In genomic region chr2:39743170-39743851, GRCh38 we compare ENCODE assay signal across 15 cellular contexts. TPM values are rescaled to one million over a fixed set of nuclear protein-coding genes. Genes with fewer than 3 reads are reported as not detected.
DNase-seq lines count a peak whose midpoint lies in the region; ATAC-seq and TF ChIP-seq lines count a peak whose summit lies in the region.
"Had no signal": no experiment of that assay in that cellular context is flagged by ENCODE, and none has a peak within 500 bp of the region (broad histone marks: within the 10 kb centered on the region; RNA-seq: fewer than 3 reads in every experiment).

No MANE protein-coding gene starts in this region.

- H3K27me3 ChIP-seq in fibroblast of lung (ENCODE audit: control insufficient read depth, insufficient read depth, low read length) (no peaks in the 10 kb centered on the region), aorta (ENCODE audit: control insufficient read depth in 1 of 2, insufficient read depth in 2 of 2, low read length in 1 of 2) (no peaks in the 10 kb centered on the region), MG63 (no peaks in the 10 kb centered on the region)
- H3K27me3 ChIP-seq: vagina had no signal

- no peak overlapping the region for H3K4me2 ChIP-seq in fibroblast of lung (ENCODE audit: extremely low read depth, insufficient read depth, low read length)

- H3K4me3 ChIP-seq in fibroblast of lung (replicated peaks in 1 of 4; ENCODE audit: control extremely low read depth in 1 of 4, insufficient read depth in 1 of 4, low read depth in 3 of 4, low read length in 4 of 4) (no peak overlapping the region), aorta (ENCODE audit: low read length in 2 of 2) (no peak overlapping the region), MG63 (no peak overlapping the region)
- H3K4me3 ChIP-seq: vagina had no signal

- TF ChIP-seq CTCF in fibroblast of lung (conservative IDR thresholded peaks at IDR 0.05 in 1 of 2, IDR thresholded peaks at IDR 0.05 in 1 of 2; ENCODE audit: low read depth in 1 of 2, low read length in 2 of 2) = no peak

- ATAC-seq in left ventricle myocardium superior (peak; percentile 46), Right ventricle myocardium superior (ENCODE audit: poor library complexity) (no peak), SK-N-SH treated with all-trans-retinoic acid at 6 μM for 48 hours (peak; percentile 81), aorta (ENCODE audit: low FRiP score) (no peak), sciatic nerve (no peak)
- ATAC-seq: activated T-helper 17 cell treated with anti-CD3 and anti-CD28 coated beads, Interleukin-2, amount 50 U/mL, for 72 hours; T-cell had no signal

- peaks cover 8% of the 10 kb centered on the region for H3K4me1 ChIP-seq in fibroblast of lung (ENCODE audit: control insufficient read depth, extremely low read depth, insufficient read depth, low read length)
- peaks cover 3 to 4% of the 10 kb centered on the region in 2 donors for H3K4me1 ChIP-seq in aorta (ENCODE audit: control insufficient read depth in 1 of 2, insufficient read depth in 2 of 2, low read length in 2 of 2)
- H3K4me1 ChIP-seq: vagina had no signal

- H3K36me3 ChIP-seq in fibroblast of lung (ENCODE audit: control insufficient read depth, insufficient read depth, low read length) (peaks cover 1% of the 10 kb centered on the region), aorta (ENCODE audit: control insufficient read depth in 1 of 2, insufficient read depth in 2 of 2, low read length in 1 of 2) (no peaks in the 10 kb centered on the region), MG63 (peaks cover 73% of the 10 kb centered on the region)

- no peaks in the 10 kb centered on the region for H3K9me3 ChIP-seq in fibroblast of lung (ENCODE audit: control insufficient read depth, insufficient read depth, low read depth, low read length)
- H3K9me3 ChIP-seq in aorta (ENCODE audit: control insufficient read depth, low read length) = no peaks in the 10 kb centered on the region
- no peaks in the 10 kb centered on the region for H3K9me3 ChIP-seq in MG63
- H3K9me3 ChIP-seq: vagina had no signal

- no peak overlapping the region for H2AFZ ChIP-seq in fibroblast of lung (ENCODE audit: low read length)

- H3K27ac ChIP-seq in fibroblast of lung (ENCODE audit: insufficient read depth, low read length) = no peak overlapping the region
- H3K27ac ChIP-seq in aorta (ENCODE audit: low read depth in 1 of 2, low read length in 2 of 2) = peak overlapping the region; percentile 33 to 57
- H3K27ac ChIP-seq: vagina had no signal

- DNase-seq in left ventricle myocardium superior (no peak), Right ventricle myocardium superior (no peak), fibroblast of lung (ENCODE audit: low read depth in 2 of 2) (peak; percentile 39 to 74), aorta (no peak), sciatic nerve (ENCODE audit: low spot score) (no peak), SW480 (ENCODE audit: low spot score) (no peak), MG63 (no peak)
- DNase-seq: activated CD4-positive, alpha-beta T cell treated with anti-CD3 and anti-CD28 coated beads, Interleukin-2, amount 10 ng/mL, durations not matched to agents 7 days and 5 days; DND-41; NCI-H1930; stimulated activated CD4-positive, alpha-beta T cell treated with anti-CD3 and anti-CD28 coated beads, Interleukin-1b, Interleukin-23, amount 100 ng/mL, for 48 hours; T-cell had no signal

- no peaks in the 10 kb centered on the region for H4K20me1 ChIP-seq in fibroblast of lung (ENCODE audit: control insufficient read depth, extremely low read depth, insufficient read depth, low read length)

- no peak overlapping the region for H3K9ac ChIP-seq in fibroblast of lung (ENCODE audit: insufficient read depth, low read length)

- H3K79me2 ChIP-seq in fibroblast of lung (ENCODE audit: control insufficient read depth, insufficient read depth, low read length) = no peaks in the 10 kb centered on the region

- WGBS in aorta, 2 donors = 17 to 30% methylated on average over 1 of the region's 1 CpG

- intact Hi-C loops in left ventricle myocardium superior (cut with micrococcal nuclease) (no loop called here), Right ventricle myocardium superior (cut with DNase I) (no loop called here), aorta (cut with DNase I) (no loop called here), sciatic nerve (cut with DNase I) (no loop called here)

TF ChIP-seq in SK-N-SH treated with all-trans-retinoic acid at 6 μM for 48 hours, 23 proteins besides CTCF, POLR2A, EP300 and RAD21:
- no peak for TF ChIP-seq BACH2 (CRISPR knock-in tag; IDR thresholded peaks at IDR 0.05; ENCODE audit: borderline replicate concordance)
- TF ChIP-seq ISL1 (CRISPR knock-in tag; IDR thresholded peaks at IDR 0.05) = peak; percentile 59
TF ChIP-seq in SK-N-SH treated with all-trans-retinoic acid at 6 μM for 48 hours: peak in this region for 1.

RNA-seq across cellular contexts. Expression of gene THUMPD2, which starts 35.7 kb away (rescaled TPM):
- total RNA-seq in left ventricle myocardium superior = 5.9 TPM
- total RNA-seq in Right ventricle myocardium superior = 5.7 TPM
- total RNA-seq in fibroblast of lung = 7.4 and 10.2 TPM in 2 replicates
- polyA plus RNA-seq in fibroblast of lung = 7.0 and 8.1 TPM in 2 replicates
- 4.6 and 4.9 TPM in 2 replicates for polyA plus RNA-seq in fibroblast of lung (2012)
- 5.4 and 5.5 TPM in 2 replicates for polyA minus RNA-seq in fibroblast of lung (ENCODE audit: low replicate concordance)
- total RNA-seq in aorta = 10 to 100 TPM; 14.8 to 19.7 TPM
- polyA plus RNA-seq in aorta = 10 to 100 TPM; 17.8 to 18.9 TPM
- 17.8 TPM for total RNA-seq in sciatic nerve
- 5.8 and 6.8 TPM in 2 replicates for total RNA-seq in MG63 (2014; rRNA removed; shearing (Covaris generic); ENCODE audit: low replicate concordance)

Comparison
In these comparisons a context has a peak if more than half of its experiments do, and no peak if none do; other contexts are left out.
1. ATAC-seq: peak in left ventricle myocardium superior (single experiment) and SK-N-SH treated with all-trans-retinoic acid at 6 μM for 48 hours (single experiment); none in Right ventricle myocardium superior (single experiment), aorta (single experiment) and sciatic nerve (single experiment).
2. DNase-seq: peak in fibroblast of lung (2 of 2); none in left ventricle myocardium superior (single experiment), Right ventricle myocardium superior (single experiment), aorta (0 of 2), sciatic nerve (single experiment), SW480 (single experiment) and MG63 (single experiment).